Comparison of ENCODE assay signal across 7 cellular contexts in the genomic region with DNA sequence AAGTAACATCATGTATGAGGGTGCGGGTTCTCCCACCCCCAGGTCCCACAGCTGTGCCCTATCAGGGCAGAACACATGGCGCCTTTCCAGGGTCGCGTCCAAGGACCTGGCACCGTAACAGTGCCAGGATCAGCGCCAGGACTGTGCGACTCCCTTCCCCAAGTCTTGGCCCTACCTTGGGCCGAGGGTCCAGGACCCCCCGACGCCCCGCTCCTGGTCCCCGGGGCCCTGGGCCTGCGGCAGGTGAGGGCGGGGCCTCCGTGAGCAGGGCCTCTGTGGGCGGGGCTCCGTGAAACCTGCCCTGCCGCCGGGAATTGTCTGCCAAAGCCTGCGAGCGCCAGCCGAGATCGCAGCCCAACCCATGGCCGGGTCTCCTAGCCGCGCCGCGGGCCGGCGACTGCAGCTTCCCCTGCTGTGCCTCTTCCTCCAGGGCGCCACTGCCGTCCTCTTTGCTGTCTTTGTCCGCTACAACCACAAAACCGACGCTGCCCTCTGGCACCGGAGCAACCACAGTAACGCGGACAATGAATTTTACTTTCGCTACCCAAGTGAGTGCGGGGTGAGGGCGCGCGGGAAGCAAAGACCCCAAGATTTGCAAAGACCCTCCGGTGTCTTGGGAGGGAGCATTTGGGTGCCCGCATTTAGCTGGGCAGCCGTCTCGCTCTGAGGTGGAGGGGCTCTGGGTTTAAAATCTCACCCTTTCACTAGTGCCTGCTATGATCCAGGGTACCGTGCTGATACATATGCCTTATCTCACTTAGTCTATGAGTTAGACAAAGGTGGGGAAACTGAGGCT. TPM values are rescaled to one million over a fixed set of nuclear protein-coding genes. Genes with fewer than 3 reads are reported as not detected.
DNase-seq lines count a peak whose midpoint lies in the region; ATAC-seq, FAIRE-seq and TF ChIP-seq lines count a peak whose summit lies in the region.

A gene with protein sequence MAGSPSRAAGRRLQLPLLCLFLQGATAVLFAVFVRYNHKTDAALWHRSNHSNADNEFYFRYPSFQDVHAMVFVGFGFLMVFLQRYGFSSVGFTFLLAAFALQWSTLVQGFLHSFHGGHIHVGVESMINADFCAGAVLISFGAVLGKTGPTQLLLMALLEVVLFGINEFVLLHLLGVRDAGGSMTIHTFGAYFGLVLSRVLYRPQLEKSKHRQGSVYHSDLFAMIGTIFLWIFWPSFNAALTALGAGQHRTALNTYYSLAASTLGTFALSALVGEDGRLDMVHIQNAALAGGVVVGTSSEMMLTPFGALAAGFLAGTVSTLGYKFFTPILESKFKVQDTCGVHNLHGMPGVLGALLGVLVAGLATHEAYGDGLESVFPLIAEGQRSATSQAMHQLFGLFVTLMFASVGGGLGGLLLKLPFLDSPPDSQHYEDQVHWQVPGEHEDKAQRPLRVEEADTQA (plus strand): TSS at position 323 of the 796 bp plus-strand sequence. CDS start 39 bp downstream, at position 362.

- in situ Hi-C loops in HepG2 (cut with HindIII; ENCODE audit: extremely low pct_ligation_motif_present, low pct_unique_long_range_greater_than_20kb) = no loop called here

- FAIRE-seq in GM12892 (lab: Jason Lieb, UNC) (no peak), HepG2 (lab: Jason Lieb, UNC) (no peak)

- peak within 1 kb of the TSS; percentile 40 to 43 for H3K4me3 ChIP-seq in cardiac fibroblast (replicated peaks in 1 of 2; ENCODE audit: low read depth in 2 of 2, low read length in 2 of 2)
- peak within 1 kb of the TSS; percentile 70 to 91 (median 90) for H3K4me3 ChIP-seq in HepG2 (replicated peaks in 1 of 3; ENCODE audit: insufficient read depth in 1 of 3, low read depth in 2 of 3, low read length in 3 of 3)
- H3K4me3 ChIP-seq in tibial artery = peak within 1 kb of the TSS; percentile 13 to 45

- TF ChIP-seq POLR2A in GM12892 (IDR thresholded peaks at IDR 0.05; ENCODE audit: low read depth, low read length) (no peak), HepG2 (IDR thresholded peaks at IDR 0.05; ENCODE audit: insufficient read depth in 1 of 2, low read depth in 2 of 2, low read length in 2 of 2) (peak; percentile 86 to 98), erythroblast (IDR thresholded peaks at IDR 0.05; ENCODE audit: low read length) (no peak)

- CTCF ChIA-PET in HepG2 (lab: Yijun Ruan, JAX; ENCODE audit: low intra/inter-chr PET ratio, low total read pairs) = interaction anchor here (1.2 kb wide), 1 partner anchor 13 kb away, joined by 3 read pairs; no protein-coding TSS in a partner anchor

- H3K4me2 ChIP-seq in HepG2 (ENCODE audit: low read depth, low read length) = peak within 1 kb of the TSS; percentile 98

- no peak for TF ChIP-seq EP300 in HepG2 (IDR thresholded peaks at IDR 0.05; ENCODE audit: low read depth in 2 of 2, low read length in 2 of 2)
- no peak for TF ChIP-seq EP300 in HepG2 (CRISPR knock-in tag; IDR thresholded peaks at IDR 0.05; ENCODE audit: borderline replicate concordance)

- WGBS in HepG2 (ENCODE audit: low lambda C conversion rate) = 2% methylated on average over 20 of the region's 48 CpGs

- no peak within 1 kb of the TSS for H2AFZ ChIP-seq in HepG2 (ENCODE audit: low read length)

- H3K9me3 ChIP-seq in HepG2 (ENCODE audit: low read length) (no peaks in the 10 kb centered on the region), tibial artery (no peaks in the 10 kb centered on the region)

- TF ChIP-seq CTCF in cardiac fibroblast (IDR thresholded peaks at IDR 0.05; ENCODE audit: low read depth, low read length) (no peak), HepG2 (CRISPR knock-in tag; IDR thresholded peaks at IDR 0.05) (no peak), tibial artery (IDR thresholded peaks at IDR 0.05) (no peak)

- peak within 1 kb of the TSS; percentile 98 for H3K27ac ChIP-seq in HepG2 (ENCODE audit: extremely low read length, insufficient read depth, low read length)
- H3K27ac ChIP-seq in tibial artery = no peak within 1 kb of the TSS

- H3K27me3 ChIP-seq in HepG2 (ENCODE audit: control insufficient read depth in 1 of 2, insufficient read depth in 2 of 2, low read length in 2 of 2) (no peaks in the 10 kb centered on the region; a peak in 1 of 5 replicates), tibial artery (peaks cover 0 to 81% of the 10 kb centered on the region in 2 donors)

- ATAC-seq in HepG2 = peak; percentile 20
- ATAC-seq in GM21619 (IDR thresholded peaks at IDR 0.05; ENCODE audit: unreplicated experiment) = no peak

- POLR2A ChIA-PET in HepG2 (lab: Yijun Ruan, JAX) = interaction anchor here (1.0 to 8.5 kb wide), 5 partner anchors 12 to 88 kb away, joined by 3 to 189 read pairs (median 4); a partner anchor contains a TSS

- H3K79me2 ChIP-seq in HepG2 (ENCODE audit: insufficient read depth, low read length) = peaks cover 39% of the 10 kb centered on the region

- DNase-seq in GM12892 (ENCODE audit: insufficient read length) (peak; percentile 7), NCI-H526 treated with DMSO at 0.1 percent for 48 hours (lab: John Stamatoyannopoulos, UW) (peak; percentile 68), cardiac fibroblast (ENCODE audit: low read depth in 2 of 2) (peak in 1 of 2 donors; percentile 31), HepG2 (ENCODE audit: low spot score) (peak; percentile 48), tibial artery (no peak), erythroblast (lab: John Stamatoyannopoulos, UW) (no peak)

- no TSS peak for BruUV-seq in HepG2 (replicated peaks; lab: Mats Ljungman, UMichigan)

- no peaks in the 10 kb centered on the region; a peak in 1 of 5 replicates for H3K36me3 ChIP-seq in HepG2 (replicated peaks in 1 of 2; ENCODE audit: control insufficient read depth in 1 of 2, insufficient read depth in 2 of 2, low read length in 2 of 2)
- no peaks in the 10 kb centered on the region for H3K36me3 ChIP-seq in tibial artery

- intact Hi-C loops in HepG2 (cut with micrococcal nuclease; ENCODE audit: unreplicated experiment) = no loop called here
- intact Hi-C loops in tibial artery (cut with DNase I; ENCODE audit: low total_unique reads) = no loop called here

- no peak for TF ChIP-seq RAD21 in HepG2 (CRISPR knock-in tag; IDR thresholded peaks at IDR 0.05)

- H3K9ac ChIP-seq in HepG2 (ENCODE audit: insufficient read depth, low read depth, low read length) = peak within 1 kb of the TSS; percentile 90

- no peaks in the 10 kb centered on the region for H4K20me1 ChIP-seq in HepG2 (ENCODE audit: insufficient read depth, low read length)

- H3K4me1 ChIP-seq in HepG2 (ENCODE audit: insufficient read depth, low read length) = peaks cover 87% of the 10 kb centered on the region
- peaks cover 0 to 10% (median 6%) of the 10 kb centered on the region in 4 donors for H3K4me1 ChIP-seq in tibial artery

TF ChIP-seq in HepG2, 621 proteins besides CTCF, POLR2A, EP300 and RAD21 (continues in another document):
- TF ChIP-seq ZNF543 (CRISPR knock-in tag; IDR thresholded peaks at IDR 0.05) (peak; percentile 55; the same call in 1 of the 2 replicates), ZNF768 (CRISPR knock-in tag; IDR thresholded peaks at IDR 0.05) (peak; percentile 51; the same call in 1 of the 2 replicates), PITX1 (CRISPR knock-in tag; IDR thresholded peaks at IDR 0.05) (0 out of 2 replicates have a peak, but pooled peaks have one; percentile 32), ZNF558 (CRISPR knock-in tag; IDR thresholded peaks at IDR 0.05; ENCODE audit: borderline replicate concordance) (peak; percentile 45; the same call in 1 of the 2 replicates), RBAK (CRISPR knock-in tag; IDR thresholded peaks at IDR 0.05) (0 out of 2 replicates have a peak, but pooled peaks have one; percentile 16), AKAP8 (CRISPR knock-in tag; IDR thresholded peaks at IDR 0.05) (0 out of 2 replicates have a peak, but pooled peaks have one; percentile 33), ZC3H13 (CRISPR knock-in tag; IDR thresholded peaks at IDR 0.05) (peak; percentile 65; the same call in 1 of the 2 replicates), AHR (CRISPR knock-in tag; IDR thresholded peaks at IDR 0.05) (0 out of 2 replicates have a peak, but pooled peaks have one; percentile 27)

RNA-seq across cellular contexts. Expression of the gene that starts here (rescaled TPM):
- polyA plus RNA-seq in GM12892 (2012; ENCODE audit: missing spikeins) = 0.85 TPM
- 19.9 and 73.5 TPM in 2 replicates for total RNA-seq in HepG2 (2016; rRNA removed; fragmentation: Illumina TruSeq; extraction: Trizol)
- 27.1 and 27.2 TPM in 2 replicates for total RNA-seq in HepG2 (2016; cell fraction: cytosol; rRNA removed; fragmentation: Illumina TruSeq; extraction: Trizol; ENCODE audit: low read depth)
- total RNA-seq in HepG2 (2016; cell fraction: insoluble cytoplasmic fraction; rRNA removed; fragmentation: Illumina TruSeq; extraction: Trizol) = 19.0 and 70.7 TPM in 2 replicates
- 28.4 and 29.7 TPM in 2 replicates for total RNA-seq in HepG2 (2016; cell fraction: membrane; rRNA removed; fragmentation: Illumina TruSeq; extraction: Trizol)
- 120 and 140 TPM in 2 replicates for total RNA-seq in HepG2 (2016; cell fraction: nucleus; rRNA removed; fragmentation: Illumina TruSeq; extraction: Trizol)
- 61.8 and 90.0 TPM in 2 replicates for polyA plus RNA-seq in HepG2 (2011; rRNA removed)
- polyA plus RNA-seq in HepG2 (2011; cell fraction: cytosol; rRNA removed) = 15.8 and 22.5 TPM in 2 replicates
- 518 and 570 TPM in 2 replicates for polyA plus RNA-seq in HepG2 (2011; cell fraction: nucleus; rRNA removed)
- 48.2 and 62.5 TPM in 2 replicates for polyA plus RNA-seq in HepG2 (2012)
- 19.4 and 21.4 TPM in 2 replicates for polyA plus RNA-seq in HepG2 (2016; cell fraction: cytosol; fragmentation: Illumina TruSeq; extraction: Trizol; ENCODE audit: low read depth)
- polyA plus RNA-seq in HepG2 (2016; cell fraction: insoluble cytoplasmic fraction; fragmentation: Illumina TruSeq; extraction: Trizol; ENCODE audit: low read depth) = 25.1 and 33.6 TPM in 2 replicates
- polyA plus RNA-seq in HepG2 (2016; cell fraction: membrane; fragmentation: Illumina TruSeq; extraction: Trizol; ENCODE audit: low read depth) = 30.5 and 32.9 TPM in 2 replicates
- polyA plus RNA-seq in HepG2 (2016; cell fraction: nucleus; fragmentation: Illumina TruSeq; extraction: Trizol; ENCODE audit: insufficient read depth, low read depth) = 499 and 532 TPM in 2 replicates
- 63.5 TPM in 1 of 2 replicates, not detected in the other for polyA minus RNA-seq in HepG2 (2011; rRNA and poly(A)+ RNA removed; ENCODE audit: low replicate concordance)
- polyA minus RNA-seq in HepG2 (2011; cell fraction: cytosol; rRNA and poly(A)+ RNA removed) = 7.9 and 12.7 TPM in 2 replicates
- 124 and 143 TPM in 2 replicates for polyA minus RNA-seq in HepG2 (2011; cell fraction: nucleus; rRNA and poly(A)+ RNA removed)

Comparison
In these comparisons a context has a peak if more than half of its experiments do, and no peak if none do; other contexts are left out.
1. DNase-seq: peak in GM12892 (single experiment), NCI-H526 treated with DMSO at 0.1 percent for 48 hours (single experiment) and HepG2 (single experiment); none in tibial artery (0 of 2) and erythroblast (0 of 2).
2. POLR2A ChIP-seq: peak in HepG2 (2 of 2); none in GM12892 (single experiment) and erythroblast (single experiment).
3. H3K4me3 ChIP-seq: peak in every context shown above with its lines; median percentile 90 in HepG2; 42 in cardiac fibroblast; 29 in tibial artery.